8 cellular contexts compared by ENCODE assay signal in genomic region chr19:2151339-2152229, GRCh38. TPM values are rescaled to one million over a fixed set of nuclear protein-coding genes. Genes with fewer than 3 reads are reported as not detected.
DNase-seq lines count a peak whose midpoint lies in the region; ATAC-seq lines count a peak whose summit lies in the region.

TSS of gene AP3D1 (minus strand) at chr19:2151566. CDS start at chr19:2151334, 232 bp downstream.

- H3K4me3 Mint-ChIP-seq in immature natural killer cell: peak within 1 kb of the TSS; percentile 80 to 90 (median 87)

- H3K9me3 Mint-ChIP-seq in immature natural killer cell: no peaks in the 10 kb centered on the region

- peaks cover 4 to 7% (median 7%) of the 10 kb centered on the region in 3 donors for H3K27me3 Mint-ChIP-seq in immature natural killer cell (ENCODE audit: low read depth in 3 of 3)

- no peaks in the 10 kb centered on the region for H3K36me3 Mint-ChIP-seq in immature natural killer cell

- DNase-seq in AG08396 (ENCODE audit: low spot score): peak; percentile 100
- DNase-seq in NCI-H345 treated with DMSO at 0.1 percent for 48 hours (lab: John Stamatoyannopoulos, UW; ENCODE audit: unreplicated experiment): peak; percentile 99
- DNase-seq in activated CD4-positive, CD25-positive, alpha-beta regulatory T cell (lab: John Stamatoyannopoulos, UW): peak; percentile 99
- peak; percentile 100 for DNase-seq in central memory CD4-positive, alpha-beta T cell
- peak; percentile 100 for DNase-seq in immature natural killer cell
- DNase-seq in smooth muscle cell of the brain vasculature (ENCODE audit: low read depth, low spot score): peak; percentile 99

- peak within 1 kb of the TSS; percentile 94 to 98 (median 96) for H3K27ac Mint-ChIP-seq in immature natural killer cell

- peak; percentile 93 for ATAC-seq in GM19023 (IDR thresholded peaks at IDR 0.05; ENCODE audit: unreplicated experiment)
- peak; percentile 92 for ATAC-seq in HG03280 (IDR thresholded peaks at IDR 0.05; ENCODE audit: unreplicated experiment)

- peaks cover 30 to 36% of the 10 kb centered on the region in 2 donors for H3K4me1 Mint-ChIP-seq in immature natural killer cell

RNA-seq across cellular contexts. Expression of gene AP3D1, which starts in this region (rescaled TPM):
- polyA plus RNA-seq in immature natural killer cell: 10 to 100 TPM; 11.7 to 44.5 (median 17.9) TPM

Comparison
In these comparisons a context has a peak if more than half of its experiments do, and no peak if none do; other contexts are left out.
1. Peak in every context shown above with its lines: DNase-seq and ATAC-seq.